In the genomic region with DNA sequence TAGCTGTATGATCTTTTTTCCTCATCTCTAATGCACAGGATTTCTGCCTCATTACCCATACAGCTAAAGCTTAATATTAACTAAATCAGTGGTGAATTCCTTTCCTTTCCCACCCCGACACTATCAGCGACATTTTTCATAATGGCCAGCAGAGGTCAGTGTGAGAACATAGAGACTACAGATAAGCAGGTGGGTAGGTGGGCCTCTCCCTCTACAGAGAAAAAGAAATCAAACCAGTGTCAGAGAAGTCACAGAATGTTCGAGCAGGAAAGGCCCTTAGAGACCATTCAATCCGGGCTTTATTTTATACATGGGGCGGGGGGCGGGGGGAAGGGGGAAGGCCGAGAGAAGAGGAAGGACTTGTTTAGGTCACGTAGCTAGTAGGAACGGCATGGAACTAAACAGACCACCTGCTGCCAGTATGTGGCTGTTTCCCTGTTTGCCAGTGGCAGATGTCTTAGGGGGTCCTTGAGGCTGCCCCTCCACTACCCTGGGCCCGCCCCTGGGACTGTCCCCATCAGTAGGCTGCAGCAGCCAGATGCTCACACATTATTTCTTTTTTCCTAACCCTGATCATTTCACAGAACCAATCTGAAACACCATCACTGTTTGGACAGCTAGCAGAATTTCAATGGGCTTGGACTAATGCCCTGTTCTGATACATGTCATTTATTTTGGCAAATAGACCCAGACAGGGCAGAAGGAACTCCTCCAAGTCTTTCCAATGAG, we compare ENCODE assay signal across 8 cellular contexts.
DNase-seq lines count a peak whose midpoint lies in the region; ATAC-seq, FAIRE-seq and TF ChIP-seq lines count a peak whose summit lies in the region.

No MANE protein-coding gene starts in this region.

- ATAC-seq in Panc1: peak; percentile 75; the same call in 1 of the 2 replicates

- DNase-seq in GM18507 (ENCODE audit: extremely low spot score, insufficient read length, low read depth): no peak
- DNase-seq in HPDE6-E6E7 (ENCODE audit: extremely low spot score): peak; percentile 17
- DNase-seq in Panc1 (ENCODE audit: low read depth, low spot score): no peak
- DNase-seq in fibroblast of peridontal ligament (ENCODE audit: extremely low read depth): peak; percentile 1
- peak; percentile 56 for DNase-seq in retina
- DNase-seq in central memory CD4-positive, alpha-beta T cell: no peak
- no peak for DNase-seq in activated T-cell treated with anti-CD3 and anti-CD28 coated beads for 4 hours

- H3K9ac ChIP-seq in BLaER1: no peak overlapping the region

- CTCF ChIA-PET in Panc1 (lab: Charles Lee): interaction anchor here (0.6 to 1.4 kb wide), 6 partner anchors 30 to 1232 kb away, joined by 3 to 7 read pairs (median 4); no protein-coding TSS in a partner anchor

- FAIRE-seq in GM18507 (lab: Jason Lieb, UNC): peak; percentile 91

- H3K9me3 ChIP-seq in BLaER1 (no peaks in the 10 kb centered on the region), Panc1 (ENCODE audit: control insufficient read depth, insufficient read depth, low read depth, low read length) (no peaks in the 10 kb centered on the region)

- no peak overlapping the region for H3K4me3 ChIP-seq in BLaER1
- H3K4me3 ChIP-seq in Panc1 (ENCODE audit: low read depth in 2 of 2, low read length in 2 of 2): no peak overlapping the region

- H3K36me3 ChIP-seq in BLaER1 (no peaks in the 10 kb centered on the region), Panc1 (ENCODE audit: control insufficient read depth, insufficient read depth, low read length) (no peaks in the 10 kb centered on the region)

- peak overlapping the region; percentile 45 for H3K4me2 ChIP-seq in BLaER1

- H3K27me3 ChIP-seq in BLaER1 (peaks cover 95% of the 10 kb centered on the region), Panc1 (ENCODE audit: control insufficient read depth, insufficient read depth, low read length) (no peaks in the 10 kb centered on the region)

- H3K27ac ChIP-seq in BLaER1: no peak overlapping the region
- no peak overlapping the region for H3K27ac ChIP-seq in Panc1 (ENCODE audit: low read length)

- POLR2A ChIA-PET in Panc1 (lab: Charles Lee): interaction anchor here (0.6 kb wide), 1 partner anchor 88 kb away, joined by 3 read pairs; no protein-coding TSS in a partner anchor

- H3K4me1 ChIP-seq in BLaER1 (peaks cover 9% of the 10 kb centered on the region), Panc1 (ENCODE audit: control insufficient read depth, insufficient read depth, low read length) (no peaks in the 10 kb centered on the region)

- no TSS peak for BruUV-seq in Panc1 (replicated peaks; lab: Mats Ljungman, UMichigan)

- intact Hi-C loops in Panc1 (cut with micrococcal nuclease; ENCODE audit: unreplicated experiment): loop anchor here (2.0 to 10.0 kb wide), 2 partner anchors 80 to 312 kb away; no protein-coding TSS in a partner anchor

- peaks cover 5% of the 10 kb centered on the region; the same call in 1 of the 2 replicates for H4K20me1 ChIP-seq in BLaER1

- in situ Hi-C loops in Panc1 (cut with HindIII; ENCODE audit: low pct_unique_long_range_greater_than_20kb, low sequenced_read_pairs): no loop called here

- peak; percentile 78 for TF ChIP-seq CTCF in Panc1 (IDR thresholded peaks at IDR 0.05)

Comparison
In these comparisons a context has a peak if more than half of its experiments do, and no peak if none do; other contexts are left out.
1. DNase-seq: peak in HPDE6-E6E7 (single experiment), fibroblast of peridontal ligament (single experiment) and retina (single experiment); none in GM18507 (single experiment), Panc1 (single experiment), central memory CD4-positive, alpha-beta T cell (single experiment) and activated T-cell treated with anti-CD3 and anti-CD28 coated beads for 4 hours (single experiment).